In the genomic region with DNA sequence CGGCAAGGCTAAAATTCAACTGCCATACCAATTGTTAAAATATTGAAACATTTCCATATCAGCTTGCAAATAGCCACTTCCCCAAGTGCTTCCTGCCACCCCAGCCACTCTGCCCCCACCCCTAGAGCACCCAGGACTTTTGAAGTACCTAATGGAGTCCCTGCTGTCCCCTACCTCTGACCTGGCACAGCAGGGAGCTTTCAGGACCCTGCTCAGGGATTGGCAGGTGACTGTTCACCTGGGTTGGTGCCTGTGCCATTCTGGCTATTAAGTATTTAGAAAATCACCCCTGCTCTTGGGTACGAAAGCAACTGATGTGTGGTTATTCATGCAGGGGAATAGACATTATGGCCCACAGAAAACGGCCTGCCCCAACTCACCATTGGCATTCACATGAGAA, we compare ENCODE assay signal across 25 cellular contexts. TPM values are rescaled to one million over a fixed set of nuclear protein-coding genes. Genes with fewer than 3 reads are reported as not detected.
"Had no signal": no experiment of that assay in that cellular context is flagged by ENCODE, and none has a peak within 500 bp of the region (broad histone marks: within the 10 kb centered on the region; RNA-seq: fewer than 3 reads in every experiment).

No MANE protein-coding gene starts in this region.

- H3K4me3 ChIP-seq: gastrocnemius medialis, heart right ventricle, left lung, neural progenitor cell, psoas muscle, right lobe of liver had no signal

- H3K36me3 ChIP-seq: gastrocnemius medialis, heart right ventricle, left lung, lower lobe of right lung, neural progenitor cell, right lobe of liver, tibial artery, upper lobe of left lung, uterus had no signal

- H3K27me3 ChIP-seq: dorsolateral prefrontal cortex, gastrocnemius medialis, right lobe of liver, upper lobe of left lung, uterus had no signal

- FAIRE-seq: endometrium, islet of Langerhans had no signal

- DNase-seq: cortex of kidney; effector CD8-positive, alpha-beta T cell; gastrocnemius medialis; hypothalamus; left lung; lower lobe of right lung; psoas muscle; retina; stimulated activated CD4-positive, alpha-beta T cell treated with anti-CD3 and anti-CD28 coated beads, Interleukin-4, amount 100 ng/mL, for 1 hour; stimulated activated CD8-positive, alpha-beta memory T cell treated with anti-CD3 and anti-CD28 coated beads, Interleukin-4, amount 100 ng/mL, for 48 hours; stimulated activated naive CD8-positive, alpha-beta T cell treated with anti-CD3 and anti-CD28 coated beads, Interleukin-15, Interleukin-2, amounts not matched to agents 100 U/mL and 50 U/mL, for 24 hours; tibial artery had no signal

- ATAC-seq: esophagus mucosa; gastrocnemius medialis; natural killer cell treated with Interleukin-12 subunit alpha and Interleukin-12 subunit beta and Interleukin-15 and Interleukin-18, amount 100 ng/mL, for 72 hours; psoas muscle; stimulated activated effector memory CD8-positive, alpha-beta T cell treated with anti-CD3 and anti-CD28 coated beads, Interleukin-12 subunit alpha, Interleukin-12 subunit beta, amount 100 ng/mL, for 72 hours; stimulated activated naive CD8-positive, alpha-beta T cell treated with anti-CD3 and anti-CD28 coated beads, Interleukin-15, Interleukin-2, amounts not matched to agents 100 U/mL and 50 U/mL, for 24 hours had no signal

- H3K9me3 ChIP-seq: gastrocnemius medialis, heart right ventricle, left lung, lower lobe of right lung, psoas muscle, right lobe of liver, tibial artery, upper lobe of left lung, uterus had no signal

- H3K4me1 ChIP-seq: right lobe of liver, uterus had no signal

- H3K27ac ChIP-seq: gastrocnemius medialis, heart right ventricle, left lung, lower lobe of right lung, neural progenitor cell, psoas muscle, right lobe of liver, tibial artery, uterus had no signal

RNA-seq across cellular contexts. Expression of a gene that starts 9.1 kb away (rescaled TPM):
- total RNA-seq: esophagus mucosa, fibroblast of lung, right lobe of liver had no signal

RNA-seq across cellular contexts. Expression of a gene that starts 28.4 kb away (rescaled TPM):
- total RNA-seq: esophagus mucosa, fibroblast of lung, lower lobe of right lung, mesothelial cell of epicardium, right lobe of liver had no signal
